In the genomic region with DNA sequence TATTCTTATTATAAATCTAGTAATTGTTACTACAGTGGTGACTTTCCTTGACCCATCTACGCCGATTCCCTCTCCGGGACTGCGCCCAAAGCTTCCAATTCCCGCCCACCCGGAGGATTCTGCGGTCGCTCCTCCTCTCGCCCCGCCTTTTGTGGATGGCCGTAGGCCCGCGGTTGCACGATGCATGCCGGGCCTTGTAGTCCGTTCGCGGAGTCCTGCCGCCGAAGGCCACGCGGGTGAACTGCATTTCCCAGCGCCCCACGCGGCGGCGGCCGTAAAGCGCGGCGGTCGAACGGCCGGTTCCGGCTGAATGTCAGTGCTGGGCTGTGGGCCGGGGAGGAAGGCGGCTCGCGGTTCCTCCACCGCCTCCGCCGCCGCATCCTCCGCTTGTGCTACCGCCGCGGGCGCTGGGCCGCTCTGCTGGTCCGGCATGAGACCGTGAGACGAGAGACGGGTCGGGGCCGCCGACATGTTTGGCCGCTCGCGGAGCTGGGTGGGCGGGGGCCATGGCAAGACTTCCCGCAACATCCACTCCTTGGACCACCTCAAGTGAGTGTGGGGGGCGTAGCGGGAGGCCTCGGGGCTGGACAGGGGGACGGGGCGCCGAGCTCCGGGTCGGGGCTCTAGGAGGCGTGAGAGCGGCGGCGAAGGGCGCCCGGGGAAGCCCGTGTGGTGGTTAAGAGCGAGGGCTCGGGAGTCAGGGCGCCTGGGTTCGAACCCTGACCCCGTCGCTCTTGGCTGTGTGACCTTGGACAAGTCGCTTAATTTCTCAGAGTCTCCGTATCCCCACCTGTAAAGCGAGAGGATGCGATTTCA, we compare ENCODE assay signal across 1 cellular context.
TF ChIP-seq lines count a peak whose summit lies in the region.

A gene with protein sequence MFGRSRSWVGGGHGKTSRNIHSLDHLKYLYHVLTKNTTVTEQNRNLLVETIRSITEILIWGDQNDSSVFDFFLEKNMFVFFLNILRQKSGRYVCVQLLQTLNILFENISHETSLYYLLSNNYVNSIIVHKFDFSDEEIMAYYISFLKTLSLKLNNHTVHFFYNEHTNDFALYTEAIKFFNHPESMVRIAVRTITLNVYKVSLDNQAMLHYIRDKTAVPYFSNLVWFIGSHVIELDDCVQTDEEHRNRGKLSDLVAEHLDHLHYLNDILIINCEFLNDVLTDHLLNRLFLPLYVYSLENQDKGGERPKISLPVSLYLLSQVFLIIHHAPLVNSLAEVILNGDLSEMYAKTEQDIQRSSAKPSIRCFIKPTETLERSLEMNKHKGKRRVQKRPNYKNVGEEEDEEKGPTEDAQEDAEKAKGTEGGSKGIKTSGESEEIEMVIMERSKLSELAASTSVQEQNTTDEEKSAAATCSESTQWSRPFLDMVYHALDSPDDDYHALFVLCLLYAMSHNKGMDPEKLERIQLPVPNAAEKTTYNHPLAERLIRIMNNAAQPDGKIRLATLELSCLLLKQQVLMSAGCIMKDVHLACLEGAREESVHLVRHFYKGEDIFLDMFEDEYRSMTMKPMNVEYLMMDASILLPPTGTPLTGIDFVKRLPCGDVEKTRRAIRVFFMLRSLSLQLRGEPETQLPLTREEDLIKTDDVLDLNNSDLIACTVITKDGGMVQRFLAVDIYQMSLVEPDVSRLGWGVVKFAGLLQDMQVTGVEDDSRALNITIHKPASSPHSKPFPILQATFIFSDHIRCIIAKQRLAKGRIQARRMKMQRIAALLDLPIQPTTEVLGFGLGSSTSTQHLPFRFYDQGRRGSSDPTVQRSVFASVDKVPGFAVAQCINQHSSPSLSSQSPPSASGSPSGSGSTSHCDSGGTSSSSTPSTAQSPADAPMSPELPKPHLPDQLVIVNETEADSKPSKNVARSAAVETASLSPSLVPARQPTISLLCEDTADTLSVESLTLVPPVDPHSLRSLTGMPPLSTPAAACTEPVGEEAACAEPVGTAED (plus strand): TSS at position 316 of the 816 bp plus-strand sequence. CDS start 154 bp downstream, at position 470.

TF ChIP-seq in HepG2, 621 proteins besides CTCF, POLR2A, EP300 and RAD21 (continued from another document and continues in another):
- TF ChIP-seq FOXC1 (CRISPR knock-in tag; IDR thresholded peaks at IDR 0.05; ENCODE audit: borderline replicate concordance), result peak; percentile 97
- TF ChIP-seq ZFX (CRISPR knock-in tag; IDR thresholded peaks at IDR 0.05; ENCODE audit: low read depth), result peak; percentile 96
- TF ChIP-seq ZNF709 (CRISPR knock-in tag; IDR thresholded peaks at IDR 0.05), result peak; percentile 86
- no peak for TF ChIP-seq CENPT (CRISPR knock-in tag; IDR thresholded peaks at IDR 0.05; ENCODE audit: low read depth)
- TF ChIP-seq MZF1 (CRISPR knock-in tag; IDR thresholded peaks at IDR 0.05; ENCODE audit: borderline replicate concordance), result no peak
- no peak for TF ChIP-seq ZBTB21 (CRISPR knock-in tag; IDR thresholded peaks at IDR 0.05)
- no peak for TF ChIP-seq ZNF24 (IDR thresholded peaks at IDR 0.05)
- no peak for TF ChIP-seq MLLT10 (CRISPR knock-in tag; IDR thresholded peaks at IDR 0.05)
- TF ChIP-seq ZNF570 (CRISPR knock-in tag; IDR thresholded peaks at IDR 0.05; ENCODE audit: borderline replicate concordance), result 0 out of 2 replicates have a peak, but pooled peaks have one; percentile 71
- TF ChIP-seq, protein P1, sequence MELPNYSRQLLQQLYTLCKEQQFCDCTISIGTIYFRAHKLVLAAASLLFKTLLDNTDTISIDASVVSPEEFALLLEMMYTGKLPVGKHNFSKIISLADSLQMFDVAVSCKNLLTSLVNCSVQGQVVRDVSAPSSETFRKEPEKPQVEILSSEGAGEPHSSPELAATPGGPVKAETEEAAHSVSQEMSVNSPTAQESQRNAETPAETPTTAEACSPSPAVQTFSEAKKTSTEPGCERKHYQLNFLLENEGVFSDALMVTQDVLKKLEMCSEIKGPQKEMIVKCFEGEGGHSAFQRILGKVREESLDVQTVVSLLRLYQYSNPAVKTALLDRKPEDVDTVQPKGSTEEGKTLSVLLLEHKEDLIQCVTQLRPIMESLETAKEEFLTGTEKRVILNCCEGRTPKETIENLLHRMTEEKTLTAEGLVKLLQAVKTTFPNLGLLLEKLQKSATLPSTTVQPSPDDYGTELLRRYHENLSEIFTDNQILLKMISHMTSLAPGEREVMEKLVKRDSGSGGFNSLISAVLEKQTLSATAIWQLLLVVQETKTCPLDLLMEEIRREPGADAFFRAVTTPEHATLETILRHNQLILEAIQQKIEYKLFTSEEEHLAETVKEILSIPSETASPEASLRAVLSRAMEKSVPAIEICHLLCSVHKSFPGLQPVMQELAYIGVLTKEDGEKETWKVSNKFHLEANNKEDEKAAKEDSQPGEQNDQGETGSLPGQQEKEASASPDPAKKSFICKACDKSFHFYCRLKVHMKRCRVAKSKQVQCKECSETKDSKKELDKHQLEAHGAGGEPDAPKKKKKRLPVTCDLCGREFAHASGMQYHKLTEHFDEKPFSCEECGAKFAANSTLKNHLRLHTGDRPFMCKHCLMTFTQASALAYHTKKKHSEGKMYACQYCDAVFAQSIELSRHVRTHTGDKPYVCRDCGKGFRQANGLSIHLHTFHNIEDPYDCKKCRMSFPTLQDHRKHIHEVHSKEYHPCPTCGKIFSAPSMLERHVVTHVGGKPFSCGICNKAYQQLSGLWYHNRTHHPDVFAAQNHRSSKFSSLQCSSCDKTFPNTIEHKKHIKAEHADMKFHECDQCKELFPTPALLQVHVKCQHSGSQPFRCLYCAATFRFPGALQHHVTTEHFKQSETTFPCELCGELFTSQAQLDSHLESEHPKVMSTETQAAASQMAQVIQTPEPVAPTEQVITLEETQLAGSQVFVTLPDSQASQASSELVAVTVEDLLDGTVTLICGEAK (IDR thresholded peaks at IDR 0.05), result no peak
- TF ChIP-seq, protein P1 (CRISPR knock-in tag; IDR thresholded peaks at IDR 0.05), result peak; percentile 92
- TF ChIP-seq, protein P2, sequence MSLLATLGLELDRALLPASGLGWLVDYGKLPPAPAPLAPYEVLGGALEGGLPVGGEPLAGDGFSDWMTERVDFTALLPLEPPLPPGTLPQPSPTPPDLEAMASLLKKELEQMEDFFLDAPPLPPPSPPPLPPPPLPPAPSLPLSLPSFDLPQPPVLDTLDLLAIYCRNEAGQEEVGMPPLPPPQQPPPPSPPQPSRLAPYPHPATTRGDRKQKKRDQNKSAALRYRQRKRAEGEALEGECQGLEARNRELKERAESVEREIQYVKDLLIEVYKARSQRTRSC (CRISPR knock-in tag; IDR thresholded peaks at IDR 0.05; ENCODE audit: low read depth), result no peak; the same call in 1 of the 2 replicates
- peak; percentile 90 for TF ChIP-seq ZMYM4 (CRISPR knock-in tag; IDR thresholded peaks at IDR 0.05)
- peak; percentile 81 for TF ChIP-seq CHD2 (IDR thresholded peaks at IDR 0.05; ENCODE audit: low read depth, low read length)
- TF ChIP-seq ONECUT2 (CRISPR knock-in tag; IDR thresholded peaks at IDR 0.05), result no peak
- peak; percentile 87; the same call in 1 of the 2 replicates for TF ChIP-seq ZBTB20 (CRISPR knock-in tag; IDR thresholded peaks at IDR 0.05; ENCODE audit: borderline replicate concordance, low read depth)
- TF ChIP-seq PTBP1 (IDR thresholded peaks at IDR 0.05; ENCODE audit: low read depth, low read length, poor library complexity, severe bottlenecking), result no peak
- peak; percentile 73; the same call in 1 of the 2 replicates for TF ChIP-seq PAX8 (CRISPR knock-in tag; IDR thresholded peaks at IDR 0.05; ENCODE audit: borderline replicate concordance)
- peak; percentile 7; the same call in 1 of the 2 replicates for TF ChIP-seq STAG1 (CRISPR knock-in tag; IDR thresholded peaks at IDR 0.05)
- peak; percentile 94 for TF ChIP-seq BORCS8-MEF2B (CRISPR knock-in tag; IDR thresholded peaks at IDR 0.05)
- peak; percentile 87 for TF ChIP-seq RELA (CRISPR knock-in tag; IDR thresholded peaks at IDR 0.05)
- 0 out of 2 replicates have a peak, but pooled peaks have one; percentile 22 for TF ChIP-seq ZNF512 (CRISPR knock-in tag; IDR thresholded peaks at IDR 0.05)
- peak; percentile 99 for TF ChIP-seq HDAC1 (CRISPR knock-in tag; IDR thresholded peaks at IDR 0.05)
- TF ChIP-seq RORA (CRISPR knock-in tag; IDR thresholded peaks at IDR 0.05), result no peak
- peak; percentile 94 for TF ChIP-seq YEATS2 (CRISPR knock-in tag; IDR thresholded peaks at IDR 0.05; ENCODE audit: borderline replicate concordance)
- TF ChIP-seq, protein P3, sequence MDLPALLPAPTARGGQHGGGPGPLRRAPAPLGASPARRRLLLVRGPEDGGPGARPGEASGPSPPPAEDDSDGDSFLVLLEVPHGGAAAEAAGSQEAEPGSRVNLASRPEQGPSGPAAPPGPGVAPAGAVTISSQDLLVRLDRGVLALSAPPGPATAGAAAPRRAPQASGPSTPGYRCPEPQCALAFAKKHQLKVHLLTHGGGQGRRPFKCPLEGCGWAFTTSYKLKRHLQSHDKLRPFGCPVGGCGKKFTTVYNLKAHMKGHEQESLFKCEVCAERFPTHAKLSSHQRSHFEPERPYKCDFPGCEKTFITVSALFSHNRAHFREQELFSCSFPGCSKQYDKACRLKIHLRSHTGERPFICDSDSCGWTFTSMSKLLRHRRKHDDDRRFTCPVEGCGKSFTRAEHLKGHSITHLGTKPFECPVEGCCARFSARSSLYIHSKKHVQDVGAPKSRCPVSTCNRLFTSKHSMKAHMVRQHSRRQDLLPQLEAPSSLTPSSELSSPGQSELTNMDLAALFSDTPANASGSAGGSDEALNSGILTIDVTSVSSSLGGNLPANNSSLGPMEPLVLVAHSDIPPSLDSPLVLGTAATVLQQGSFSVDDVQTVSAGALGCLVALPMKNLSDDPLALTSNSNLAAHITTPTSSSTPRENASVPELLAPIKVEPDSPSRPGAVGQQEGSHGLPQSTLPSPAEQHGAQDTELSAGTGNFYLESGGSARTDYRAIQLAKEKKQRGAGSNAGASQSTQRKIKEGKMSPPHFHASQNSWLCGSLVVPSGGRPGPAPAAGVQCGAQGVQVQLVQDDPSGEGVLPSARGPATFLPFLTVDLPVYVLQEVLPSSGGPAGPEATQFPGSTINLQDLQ (CRISPR knock-in tag; IDR thresholded peaks at IDR 0.05), result no peak
- no peak for TF ChIP-seq ZNF75D (CRISPR knock-in tag; IDR thresholded peaks at IDR 0.05; ENCODE audit: borderline replicate concordance)
- peak; percentile 58; the same call in 1 of the 2 replicates for TF ChIP-seq ZNF329 (CRISPR knock-in tag; IDR thresholded peaks at IDR 0.05; ENCODE audit: low read depth)
- no peak for TF ChIP-seq FOXP1 (IDR thresholded peaks at IDR 0.05)
- TF ChIP-seq FOXP1 (CRISPR knock-in tag; IDR thresholded peaks at IDR 0.05), result no peak
- TF ChIP-seq CC2D1A (CRISPR knock-in tag; IDR thresholded peaks at IDR 0.05), result no peak
- TF ChIP-seq, protein P4, sequence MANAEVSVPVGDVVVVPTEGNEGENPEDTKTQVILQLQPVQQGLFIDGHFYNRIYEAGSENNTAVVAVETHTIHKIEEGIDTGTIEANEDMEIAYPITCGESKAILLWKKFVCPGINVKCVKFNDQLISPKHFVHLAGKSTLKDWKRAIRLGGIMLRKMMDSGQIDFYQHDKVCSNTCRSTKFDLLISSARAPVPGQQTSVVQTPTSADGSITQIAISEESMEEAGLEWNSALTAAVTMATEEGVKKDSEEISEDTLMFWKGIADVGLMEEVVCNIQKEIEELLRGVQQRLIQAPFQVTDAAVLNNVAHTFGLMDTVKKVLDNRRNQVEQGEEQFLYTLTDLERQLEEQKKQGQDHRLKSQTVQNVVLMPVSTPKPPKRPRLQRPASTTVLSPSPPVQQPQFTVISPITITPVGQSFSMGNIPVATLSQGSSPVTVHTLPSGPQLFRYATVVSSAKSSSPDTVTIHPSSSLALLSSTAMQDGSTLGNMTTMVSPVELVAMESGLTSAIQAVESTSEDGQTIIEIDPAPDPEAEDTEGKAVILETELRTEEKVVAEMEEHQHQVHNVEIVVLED (CRISPR knock-in tag; IDR thresholded peaks at IDR 0.05; ENCODE audit: borderline replicate concordance), result peak; percentile 98
- no peak for TF ChIP-seq NCOR1 (IDR thresholded peaks at IDR 0.05; ENCODE audit: borderline replicate concordance, low read length)
- no peak for TF ChIP-seq ZNF616 (CRISPR knock-in tag; IDR thresholded peaks at IDR 0.05; ENCODE audit: low read depth)
- TF ChIP-seq ZNF17 (CRISPR knock-in tag; IDR thresholded peaks at IDR 0.05), result no peak
- TF ChIP-seq, protein P5, sequence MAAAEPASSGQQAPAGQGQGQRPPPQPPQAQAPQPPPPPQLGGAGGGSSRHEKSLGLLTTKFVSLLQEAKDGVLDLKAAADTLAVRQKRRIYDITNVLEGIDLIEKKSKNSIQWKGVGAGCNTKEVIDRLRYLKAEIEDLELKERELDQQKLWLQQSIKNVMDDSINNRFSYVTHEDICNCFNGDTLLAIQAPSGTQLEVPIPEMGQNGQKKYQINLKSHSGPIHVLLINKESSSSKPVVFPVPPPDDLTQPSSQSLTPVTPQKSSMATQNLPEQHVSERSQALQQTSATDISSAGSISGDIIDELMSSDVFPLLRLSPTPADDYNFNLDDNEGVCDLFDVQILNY (CRISPR knock-in tag; conservative IDR thresholded peaks at IDR 0.05), result peak; percentile 85; the same call in 1 of the 2 replicates
